ENCODE assay signal across 1 cellular context in genomic region chr16:83771306-83771942, GRCh38.
TF ChIP-seq lines count a peak whose summit lies in the region.

No MANE protein-coding gene starts in this region.

TF ChIP-seq in H1, 55 proteins besides CTCF, POLR2A, EP300 and RAD21 (continued from another document):
- TF ChIP-seq ATF3 (IDR thresholded peaks at IDR 0.05; ENCODE audit: insufficient read depth, low read depth, low read length) (no peak), HDAC2 (IDR thresholded peaks at IDR 0.05; ENCODE audit: borderline replicate concordance in 1 of 2, low read depth in 2 of 2, low read length in 2 of 2) (no peak), PHF8 (conservative IDR thresholded peaks at IDR 0.05; ENCODE audit: low read depth, low read length) (no peak), KDM5A (IDR thresholded peaks at IDR 0.05; ENCODE audit: low read length) (no peak), YY1 (IDR thresholded peaks at IDR 0.05; ENCODE audit: low read depth, low read length) (no peak), SIX5 (IDR thresholded peaks at IDR 0.05; ENCODE audit: low read depth, low read length) (no peak), TBP (IDR thresholded peaks at IDR 0.05; ENCODE audit: low read depth, low read length) (no peak)
- TF ChIP-seq, protein P1, sequence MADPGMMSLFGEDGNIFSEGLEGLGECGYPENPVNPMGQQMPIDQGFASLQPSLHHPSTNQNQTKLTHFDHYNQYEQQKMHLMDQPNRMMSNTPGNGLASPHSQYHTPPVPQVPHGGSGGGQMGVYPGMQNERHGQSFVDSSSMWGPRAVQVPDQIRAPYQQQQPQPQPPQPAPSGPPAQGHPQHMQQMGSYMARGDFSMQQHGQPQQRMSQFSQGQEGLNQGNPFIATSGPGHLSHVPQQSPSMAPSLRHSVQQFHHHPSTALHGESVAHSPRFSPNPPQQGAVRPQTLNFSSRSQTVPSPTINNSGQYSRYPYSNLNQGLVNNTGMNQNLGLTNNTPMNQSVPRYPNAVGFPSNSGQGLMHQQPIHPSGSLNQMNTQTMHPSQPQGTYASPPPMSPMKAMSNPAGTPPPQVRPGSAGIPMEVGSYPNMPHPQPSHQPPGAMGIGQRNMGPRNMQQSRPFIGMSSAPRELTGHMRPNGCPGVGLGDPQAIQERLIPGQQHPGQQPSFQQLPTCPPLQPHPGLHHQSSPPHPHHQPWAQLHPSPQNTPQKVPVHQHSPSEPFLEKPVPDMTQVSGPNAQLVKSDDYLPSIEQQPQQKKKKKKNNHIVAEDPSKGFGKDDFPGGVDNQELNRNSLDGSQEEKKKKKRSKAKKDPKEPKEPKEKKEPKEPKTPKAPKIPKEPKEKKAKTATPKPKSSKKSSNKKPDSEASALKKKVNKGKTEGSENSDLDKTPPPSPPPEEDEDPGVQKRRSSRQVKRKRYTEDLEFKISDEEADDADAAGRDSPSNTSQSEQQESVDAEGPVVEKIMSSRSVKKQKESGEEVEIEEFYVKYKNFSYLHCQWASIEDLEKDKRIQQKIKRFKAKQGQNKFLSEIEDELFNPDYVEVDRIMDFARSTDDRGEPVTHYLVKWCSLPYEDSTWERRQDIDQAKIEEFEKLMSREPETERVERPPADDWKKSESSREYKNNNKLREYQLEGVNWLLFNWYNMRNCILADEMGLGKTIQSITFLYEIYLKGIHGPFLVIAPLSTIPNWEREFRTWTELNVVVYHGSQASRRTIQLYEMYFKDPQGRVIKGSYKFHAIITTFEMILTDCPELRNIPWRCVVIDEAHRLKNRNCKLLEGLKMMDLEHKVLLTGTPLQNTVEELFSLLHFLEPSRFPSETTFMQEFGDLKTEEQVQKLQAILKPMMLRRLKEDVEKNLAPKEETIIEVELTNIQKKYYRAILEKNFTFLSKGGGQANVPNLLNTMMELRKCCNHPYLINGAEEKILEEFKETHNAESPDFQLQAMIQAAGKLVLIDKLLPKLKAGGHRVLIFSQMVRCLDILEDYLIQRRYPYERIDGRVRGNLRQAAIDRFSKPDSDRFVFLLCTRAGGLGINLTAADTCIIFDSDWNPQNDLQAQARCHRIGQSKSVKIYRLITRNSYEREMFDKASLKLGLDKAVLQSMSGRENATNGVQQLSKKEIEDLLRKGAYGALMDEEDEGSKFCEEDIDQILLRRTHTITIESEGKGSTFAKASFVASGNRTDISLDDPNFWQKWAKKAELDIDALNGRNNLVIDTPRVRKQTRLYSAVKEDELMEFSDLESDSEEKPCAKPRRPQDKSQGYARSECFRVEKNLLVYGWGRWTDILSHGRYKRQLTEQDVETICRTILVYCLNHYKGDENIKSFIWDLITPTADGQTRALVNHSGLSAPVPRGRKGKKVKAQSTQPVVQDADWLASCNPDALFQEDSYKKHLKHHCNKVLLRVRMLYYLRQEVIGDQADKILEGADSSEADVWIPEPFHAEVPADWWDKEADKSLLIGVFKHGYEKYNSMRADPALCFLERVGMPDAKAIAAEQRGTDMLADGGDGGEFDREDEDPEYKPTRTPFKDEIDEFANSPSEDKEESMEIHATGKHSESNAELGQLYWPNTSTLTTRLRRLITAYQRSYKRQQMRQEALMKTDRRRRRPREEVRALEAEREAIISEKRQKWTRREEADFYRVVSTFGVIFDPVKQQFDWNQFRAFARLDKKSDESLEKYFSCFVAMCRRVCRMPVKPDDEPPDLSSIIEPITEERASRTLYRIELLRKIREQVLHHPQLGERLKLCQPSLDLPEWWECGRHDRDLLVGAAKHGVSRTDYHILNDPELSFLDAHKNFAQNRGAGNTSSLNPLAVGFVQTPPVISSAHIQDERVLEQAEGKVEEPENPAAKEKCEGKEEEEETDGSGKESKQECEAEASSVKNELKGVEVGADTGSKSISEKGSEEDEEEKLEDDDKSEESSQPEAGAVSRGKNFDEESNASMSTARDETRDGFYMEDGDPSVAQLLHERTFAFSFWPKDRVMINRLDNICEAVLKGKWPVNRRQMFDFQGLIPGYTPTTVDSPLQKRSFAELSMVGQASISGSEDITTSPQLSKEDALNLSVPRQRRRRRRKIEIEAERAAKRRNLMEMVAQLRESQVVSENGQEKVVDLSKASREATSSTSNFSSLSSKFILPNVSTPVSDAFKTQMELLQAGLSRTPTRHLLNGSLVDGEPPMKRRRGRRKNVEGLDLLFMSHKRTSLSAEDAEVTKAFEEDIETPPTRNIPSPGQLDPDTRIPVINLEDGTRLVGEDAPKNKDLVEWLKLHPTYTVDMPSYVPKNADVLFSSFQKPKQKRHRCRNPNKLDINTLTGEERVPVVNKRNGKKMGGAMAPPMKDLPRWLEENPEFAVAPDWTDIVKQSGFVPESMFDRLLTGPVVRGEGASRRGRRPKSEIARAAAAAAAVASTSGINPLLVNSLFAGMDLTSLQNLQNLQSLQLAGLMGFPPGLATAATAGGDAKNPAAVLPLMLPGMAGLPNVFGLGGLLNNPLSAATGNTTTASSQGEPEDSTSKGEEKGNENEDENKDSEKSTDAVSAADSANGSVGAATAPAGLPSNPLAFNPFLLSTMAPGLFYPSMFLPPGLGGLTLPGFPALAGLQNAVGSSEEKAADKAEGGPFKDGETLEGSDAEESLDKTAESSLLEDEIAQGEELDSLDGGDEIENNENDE (IDR thresholded peaks at IDR 0.05; ENCODE audit: insufficient replicate concordance, low read length): no peak
